Comparison of ENCODE assay signal across 8 cellular contexts in genomic region chr15:38254065-38254883, GRCh38. TPM values are rescaled to one million over a fixed set of nuclear protein-coding genes. Genes with fewer than 3 reads are reported as not detected.
DNase-seq lines count a peak whose midpoint lies in the region; ATAC-seq, FAIRE-seq and TF ChIP-seq lines count a peak whose summit lies in the region.

No MANE protein-coding gene starts in this region.

- H3K9me3 ChIP-seq in HUES48 (ENCODE audit: control insufficient read depth, insufficient read depth, low read length) (no peaks in the 10 kb centered on the region), K562 (replicated peaks; ENCODE audit: control insufficient read depth, insufficient read depth, low read depth, low read length) (no peaks in the 10 kb centered on the region), gastrocnemius medialis (no peaks in the 10 kb centered on the region)

- FAIRE-seq in RCC 7860 (lab: Jason Lieb, UNC) (peak; percentile 36), K562 (lab: Jason Lieb, UNC) (peak; percentile 89)

- H3K79me2 ChIP-seq in K562 (ENCODE audit: control insufficient read depth, insufficient read depth, low read length) = peaks cover 69% of the 10 kb centered on the region

- BruUV-seq in K562 (replicated peaks; lab: Mats Ljungman, UMichigan) = TSS peak; percentile 91

- intact Hi-C loops in K562 (cut with micrococcal nuclease) = loop anchor here (5.0 kb wide), 2 partner anchors 73 to 183 kb away; no protein-coding TSS in a partner anchor
- intact Hi-C loops in gastrocnemius medialis (cut with DNase I; ENCODE audit: low total_unique reads) = loop anchor here (5.0 to 10.0 kb wide), 4 partner anchors 101 to 1679 kb away; partner anchors contain the start of genes CDIN1, FAM98B and FSIP1

- POLR2A ChIA-PET in K562 (lab: Yijun Ruan, JAX) = interaction anchor here (1.0 to 2.5 kb wide), 4 partner anchors 9 to 38 kb away, joined by 3 to 17 read pairs (median 7); no protein-coding TSS in a partner anchor

- TF ChIP-seq CTCF in GM20000 (IDR thresholded peaks at IDR 0.05; ENCODE audit: extremely low read depth, missing control alignments) (no peak), K562 (IDR thresholded peaks at IDR 0.05 in 2 of 3, conservative IDR thresholded peaks at IDR 0.05 in 1 of 3; ENCODE audit: insufficient read depth in 2 of 3, low read depth in 1 of 3, low read length in 3 of 3) (0 out of 6 replicates have a peak, but pooled peaks of 1 of the 3 experiments have one; percentile 4), gastrocnemius medialis (IDR thresholded peaks at IDR 0.05 in 4 of 5, conservative IDR thresholded peaks at IDR 0.05 in 1 of 5) (no peak)

- H3K27me3 ChIP-seq in HUES48 (ENCODE audit: control insufficient read depth, insufficient read depth, low read length) = 0 out of 2 replicates have a peak, but pooled peaks cover 5% of the 10 kb centered on the region
- no peaks in the 10 kb centered on the region for H3K27me3 ChIP-seq in K562 (ENCODE audit: control insufficient read depth in 2 of 2, insufficient read depth in 2 of 2, low read length in 2 of 2)
- H3K27me3 ChIP-seq in gastrocnemius medialis = no peaks in the 10 kb centered on the region

- H3K4me1 ChIP-seq in HUES48 (ENCODE audit: control insufficient read depth, insufficient read depth, low read length) (peaks cover 38% of the 10 kb centered on the region), K562 (replicated peaks in 1 of 2; ENCODE audit: control insufficient read depth in 2 of 2, insufficient read depth in 2 of 2, low read length in 2 of 2) (peaks cover 0 to 10% of the 10 kb centered on the region in 2 experiments; a peak in 3 of 5 replicates), gastrocnemius medialis (peaks cover 0 to 29% of the 10 kb centered on the region in 2 donors)

- H3K9me1 ChIP-seq in K562 (ENCODE audit: control insufficient read depth, insufficient read depth, low read length) = no peaks in the 10 kb centered on the region

- H3K4me2 ChIP-seq in K562 (ENCODE audit: insufficient read depth, low read length) = peak overlapping the region; percentile 95

- H3K27ac ChIP-seq in HUES48 (ENCODE audit: low read depth, low read length) (peak overlapping the region; percentile 99), K562 (ENCODE audit: extremely low read depth, low read depth, low read length) (peak overlapping the region; percentile 83), gastrocnemius medialis (peak overlapping the region; percentile 87 to 95 (median 93))

- peak; percentile 58; the same call in 1 of the 2 replicates for TF ChIP-seq EP300 in K562 (IDR thresholded peaks at IDR 0.05; ENCODE audit: low read length)

- H3K9ac ChIP-seq in HUES48 (ENCODE audit: low read depth, low read length) = peak overlapping the region; percentile 92
- peak overlapping the region; percentile 70 to 87; a peak in 3 of 4 replicates for H3K9ac ChIP-seq in K562 (ENCODE audit: insufficient read depth in 1 of 2, low read depth in 2 of 2, low read length in 2 of 2)

- peak overlapping the region; percentile 94 for H3K4me3 ChIP-seq in HUES48 (ENCODE audit: low read depth, low read length)
- peak overlapping the region; percentile 86 for H3K4me3 ChIP-seq in K562
- peak overlapping the region; percentile 62 for H3K4me3 ChIP-seq in iPS-11a (ENCODE audit: low read depth, low read length)
- H3K4me3 ChIP-seq in gastrocnemius medialis = peak overlapping the region; percentile 72 to 94 (median 88)

- H3K36me3 ChIP-seq in HUES48 (ENCODE audit: control insufficient read depth, insufficient read depth, low read length) (no peaks in the 10 kb centered on the region), K562 (ENCODE audit: control insufficient read depth, insufficient read depth, low read length) (no peaks in the 10 kb centered on the region), gastrocnemius medialis (no peaks in the 10 kb centered on the region)

- TF ChIP-seq POLR2A in K562 (conservative IDR thresholded peaks at IDR 0.05) (peak; percentile 78), gastrocnemius medialis (IDR thresholded peaks at IDR 0.05) (no peak)

- H2AFZ ChIP-seq in K562 (ENCODE audit: low read depth, low read length) = peak overlapping the region; percentile 57

- ATAC-seq in K562 = peak; percentile 67
- no peak for ATAC-seq in gastrocnemius medialis
- ATAC-seq in HG03342 (IDR thresholded peaks at IDR 0.05; ENCODE audit: unreplicated experiment) = no peak

- TF ChIP-seq RAD21 in K562 (CRISPR knock-in tag; conservative IDR thresholded peaks at IDR 0.05 in 1 of 2, IDR thresholded peaks at IDR 0.05 in 1 of 2) = no peak

- WGBS in K562 (ENCODE audit: insufficient coverage, low coverage, missing lambda C conversion rate) = under 1% methylated on average over 14 of the region's 14 CpGs

- peak; percentile 52 for DNase-seq in DMS 273 (lab: John Stamatoyannopoulos, UW; ENCODE audit: unreplicated experiment)
- DNase-seq in GM20000 (ENCODE audit: low spot score) = peak; percentile 63
- peak; percentile 38 for DNase-seq in RCC 7860 (ENCODE audit: low spot score)
- DNase-seq in K562 (ENCODE audit: extremely low read depth in 1 of 4, low spot score in 3 of 4) = peak; percentile 51 to 91 (median 70)
- DNase-seq in gastrocnemius medialis = peak; percentile 18 to 27

- in situ Hi-C loops in K562 (cut with MboI) (no loop called here), gastrocnemius medialis (cut with MboI; ENCODE audit: low sequenced_read_pairs in 4 of 4) (no loop called here)

- H4K20me1 ChIP-seq in K562 (replicated peaks; ENCODE audit: control insufficient read depth, insufficient read depth, low read length) = no peaks in the 10 kb centered on the region

- CTCF ChIA-PET in K562 (lab: Yijun Ruan, JAX; ENCODE audit: low intra/inter-chr PET ratio) = no interaction called here

TF ChIP-seq in K562, 482 proteins besides CTCF, POLR2A, EP300 and RAD21 (continues in another document):
- peak; percentile 52 for TF ChIP-seq PKNOX1 (IDR thresholded peaks at IDR 0.05)
- no peak for TF ChIP-seq GABPB2 (CRISPR knock-in tag; conservative IDR thresholded peaks at IDR 0.05)
- no peak for TF ChIP-seq ZNF431 (CRISPR knock-in tag; IDR thresholded peaks at IDR 0.05)
- no peak for TF ChIP-seq ZNF436 (CRISPR knock-in tag; IDR thresholded peaks at IDR 0.05)
- TF ChIP-seq ZFP1 (CRISPR knock-in tag; IDR thresholded peaks at IDR 0.05) = no peak
- TF ChIP-seq CBX3 (IDR thresholded peaks at IDR 0.05; ENCODE audit: borderline replicate concordance in 1 of 2, low read length in 2 of 2) = no peak
- TF ChIP-seq ELF1 (tag; IDR thresholded peaks at IDR 0.05) = no peak
- TF ChIP-seq, protein P1, sequence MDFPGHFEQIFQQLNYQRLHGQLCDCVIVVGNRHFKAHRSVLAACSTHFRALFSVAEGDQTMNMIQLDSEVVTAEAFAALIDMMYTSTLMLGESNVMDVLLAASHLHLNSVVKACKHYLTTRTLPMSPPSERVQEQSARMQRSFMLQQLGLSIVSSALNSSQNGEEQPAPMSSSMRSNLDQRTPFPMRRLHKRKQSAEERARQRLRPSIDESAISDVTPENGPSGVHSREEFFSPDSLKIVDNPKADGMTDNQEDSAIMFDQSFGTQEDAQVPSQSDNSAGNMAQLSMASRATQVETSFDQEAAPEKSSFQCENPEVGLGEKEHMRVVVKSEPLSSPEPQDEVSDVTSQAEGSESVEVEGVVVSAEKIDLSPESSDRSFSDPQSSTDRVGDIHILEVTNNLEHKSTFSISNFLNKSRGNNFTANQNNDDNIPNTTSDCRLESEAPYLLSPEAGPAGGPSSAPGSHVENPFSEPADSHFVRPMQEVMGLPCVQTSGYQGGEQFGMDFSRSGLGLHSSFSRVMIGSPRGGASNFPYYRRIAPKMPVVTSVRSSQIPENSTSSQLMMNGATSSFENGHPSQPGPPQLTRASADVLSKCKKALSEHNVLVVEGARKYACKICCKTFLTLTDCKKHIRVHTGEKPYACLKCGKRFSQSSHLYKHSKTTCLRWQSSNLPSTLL (IDR thresholded peaks at IDR 0.05) = no peak
- TF ChIP-seq TEAD2 (tag; IDR thresholded peaks at IDR 0.05) = 0 out of 2 replicates have a peak, but pooled peaks have one; percentile 16
- TF ChIP-seq ZSCAN32 (CRISPR knock-in tag; IDR thresholded peaks at IDR 0.05) = peak; percentile 98

RNA-seq across cellular contexts. Expression of gene SPRED1, which starts 1.6 kb away (rescaled TPM):
- total RNA-seq in K562 (2011; cell fraction: chromatin; rRNA removed; ENCODE audit: low replicate concordance) = 8.8 and 34.6 TPM in 2 replicates
- total RNA-seq in K562 (2011; cell fraction: nucleolus; rRNA removed) = 4.8 and 6.8 TPM in 2 replicates
- 12.5 and 16.1 TPM in 2 replicates for total RNA-seq in K562 (2011; cell fraction: nucleoplasm; rRNA removed)
- 12.6 and 12.9 TPM in 2 replicates for total RNA-seq in K562 (2014; rRNA removed)
- 16.8 and 18.7 TPM in 2 replicates for total RNA-seq in K562 (2014; rRNA removed; fragmentation: Illumina TruSeq; extraction: Trizol)
- 11.4 and 11.9 TPM in 2 replicates for total RNA-seq in K562 (2015; rRNA removed; fragmentation: Illumina TruSeq; extraction: Trizol)
- total RNA-seq in K562 (2021) = 15.1 and 17.4 TPM in 2 replicates
- polyA plus RNA-seq in K562 (2011; rRNA removed) = 4.5 and 4.7 TPM in 2 replicates
- 1.1 and 2.3 TPM in 2 replicates for polyA plus RNA-seq in K562 (2011; cell fraction: cytosol; rRNA removed)
- 4.3 and 5.1 TPM in 2 replicates for polyA plus RNA-seq in K562 (2011; cell fraction: nucleus; rRNA removed)
- polyA plus RNA-seq in K562 (2012) = 6.3 and 6.8 TPM in 2 replicates
- polyA plus RNA-seq in K562 (2014; fragmentation: Illumina TruSeq; extraction: Trizol) = 7.9 and 8.1 TPM in 2 replicates
- polyA plus RNA-seq in K562 (2014; fragmentation: Nextera tagmentation; extraction: Ambion mirVana) = 1 to 10 TPM; 2.8 to 3.6 TPM
- polyA plus RNA-seq in K562 (2014; rRNA removed) = 4.2 and 5.0 TPM in 2 replicates
- 20.4 and 23.8 TPM in 2 replicates for polyA minus RNA-seq in K562 (2011; rRNA and poly(A)+ RNA removed)
- 6.5 and 7.7 TPM in 2 replicates for polyA minus RNA-seq in K562 (2011; cell fraction: cytosol; rRNA and poly(A)+ RNA removed)
- 13.5 and 22.7 TPM in 2 replicates for polyA minus RNA-seq in K562 (2011; cell fraction: nucleus; rRNA and poly(A)+ RNA removed)
- 1 to 10 TPM; 3.7 to 7.2 (median 5.3) TPM for total RNA-seq in gastrocnemius medialis
